Comparison of ENCODE assay signal across 7 cellular contexts in the genomic region with DNA sequence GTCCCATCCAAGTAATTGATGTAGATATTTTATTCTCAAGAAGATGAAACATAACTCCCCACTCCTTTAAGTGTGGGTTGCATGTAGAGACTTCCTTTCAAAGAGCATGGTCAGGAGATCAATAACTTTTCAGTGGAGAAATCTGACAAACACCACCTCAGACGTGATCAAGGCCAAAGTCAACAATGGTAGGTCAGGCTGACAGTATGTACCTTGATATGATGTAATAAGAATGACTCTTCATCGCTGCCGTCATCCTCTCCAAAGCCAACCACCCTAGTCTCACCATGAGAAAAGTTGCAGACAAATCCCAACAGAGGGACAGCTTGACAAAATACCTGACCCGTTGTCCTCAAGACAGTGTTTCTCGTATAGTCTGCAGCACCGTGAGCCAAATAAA.
"Had no signal": no experiment of that assay in that cellular context is flagged by ENCODE, and none has a peak within 500 bp of the region (broad histone marks: within the 10 kb centered on the region; RNA-seq: fewer than 3 reads in every experiment).

No MANE protein-coding gene starts in this region.

- H3K4me2 ChIP-seq: GM23338 had no signal

- ATAC-seq: GM23338, K562 had no signal

- H3K27ac Mint-ChIP-seq: GM23338, H9 had no signal

- H3K4me3 Mint-ChIP-seq: GM23338, H9 had no signal

- H2AFZ ChIP-seq: GM23338 had no signal

- FAIRE-seq: H1, H54, HTR-8/SVneo had no signal

- H3K4me3 ChIP-seq: GM23338, K562 had no signal

- DNase-seq: H9, HCEC 1CT had no signal
